ENCODE assay signal across 14 cellular contexts in the genomic region with DNA sequence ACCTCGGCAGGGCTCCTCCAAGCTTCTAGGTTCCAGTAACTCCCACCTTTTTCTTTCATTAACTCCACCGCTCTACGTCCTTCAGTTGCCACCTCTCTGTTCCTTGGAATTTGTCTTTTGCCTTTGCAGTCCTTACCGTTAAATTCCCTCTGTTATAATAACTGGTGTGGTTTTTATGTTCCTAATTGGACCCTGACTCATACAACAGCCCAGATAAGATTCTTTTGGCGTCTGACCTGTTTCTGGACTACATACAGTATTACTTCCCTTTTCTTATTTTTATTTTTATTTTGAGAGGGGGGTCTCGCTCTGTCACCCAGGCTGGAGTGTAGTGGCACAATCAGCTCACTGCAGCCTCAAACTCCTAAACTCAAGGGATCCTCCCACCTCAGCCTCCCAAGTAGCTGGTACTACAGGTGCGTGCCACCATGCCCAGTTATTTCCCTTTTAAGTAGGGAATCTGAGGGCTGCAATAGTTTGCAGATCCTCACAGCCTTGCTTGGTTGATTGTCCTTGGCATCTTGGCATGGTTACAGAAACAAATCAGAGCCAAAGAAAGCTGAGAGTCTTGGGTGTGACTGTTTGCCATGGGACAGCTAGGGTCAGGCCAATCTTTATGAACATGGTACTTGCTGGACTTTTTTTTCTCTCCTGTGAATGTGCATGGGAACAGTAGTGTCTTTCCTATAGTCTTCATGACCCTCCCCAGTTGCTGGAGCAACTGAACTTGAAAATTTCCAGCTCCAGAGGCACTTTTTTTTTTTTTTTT. TPM values are rescaled to one million over a fixed set of nuclear protein-coding genes. Genes with fewer than 3 reads are reported as not detected.
A peak's percentile ranks its signal among the peaks of the same experiment; 100 is the strongest.
DNase-seq lines count a peak whose midpoint lies in the region; TF ChIP-seq lines count a peak whose summit lies in the region.
"Had no signal": no experiment of that assay in that cellular context is flagged by ENCODE, and none has a peak within 500 bp of the region (broad histone marks: within the 10 kb centered on the region; RNA-seq: fewer than 3 reads in every experiment).

No MANE protein-coding gene starts in this region.

- no peak overlapping the region for H3K9ac ChIP-seq in HUES6 (ENCODE audit: low read length)
- H3K9ac ChIP-seq in SU-DHL-6 (ENCODE audit: low read length), result 0 out of 2 replicates have a peak overlapping the region, but pooled peaks have one; percentile 36

- H3K9me3 ChIP-seq in HUES6 (ENCODE audit: control insufficient read depth, insufficient read depth, low read depth, low read length) (no peaks in the 10 kb centered on the region), SU-DHL-6 (ENCODE audit: insufficient read depth, low read length) (no peaks in the 10 kb centered on the region), Peyer's patch (no peaks in the 10 kb centered on the region)
- H3K9me3 ChIP-seq: esophagus muscularis mucosa, uterus had no signal

- no peak for TF ChIP-seq POLR2A in Peyer's patch (IDR thresholded peaks at IDR 0.05)

- H3K9me2 ChIP-seq in SU-DHL-6 (replicated peaks; ENCODE audit: insufficient read depth, low read length), result no peaks in the 10 kb centered on the region

- H3K4me3 ChIP-seq in HUES6 (ENCODE audit: low read depth, low read length) (peak overlapping the region; percentile 46; the same call in 1 of the 2 replicates), SU-DHL-6 (ENCODE audit: insufficient read depth, low read length, poor library complexity, severe bottlenecking) (no peak overlapping the region), Peyer's patch (no peak overlapping the region)

- peak overlapping the region; percentile 55 for H2AFZ ChIP-seq in SU-DHL-6 (ENCODE audit: low read depth, low read length, severe bottlenecking)

- H3K36me3 ChIP-seq in HUES6 (ENCODE audit: control insufficient read depth, insufficient read depth, low read length) (no peaks in the 10 kb centered on the region), SU-DHL-6 (ENCODE audit: low read length) (no peaks in the 10 kb centered on the region), Peyer's patch (no peaks in the 10 kb centered on the region)
- H3K36me3 ChIP-seq: esophagus muscularis mucosa, uterus had no signal

- no peaks in the 10 kb centered on the region for H4K20me1 ChIP-seq in SU-DHL-6 (ENCODE audit: low read depth, low read length)

- H3K79me2 ChIP-seq in SU-DHL-6 (ENCODE audit: insufficient read depth, low read length), result no peaks in the 10 kb centered on the region

- DNase-seq in A172 (ENCODE audit: low spot score), result peak; percentile 16
- DNase-seq in myocyte (ENCODE audit: low read depth), result peak; percentile 44
- no peak for DNase-seq in HuH-7 (ENCODE audit: low spot score)
- DNase-seq in NCI-H2029 treated with DMSO at 0.1 percent for 48 hours (lab: John Stamatoyannopoulos, UW), result no peak
- no peak for DNase-seq in midbrain (lab: John Stamatoyannopoulos, UW)
- no peak for DNase-seq in Peyer's patch

- H3K27ac ChIP-seq in HUES6 (ENCODE audit: low read depth, low read length) (no peak overlapping the region), SU-DHL-6 (ENCODE audit: low read depth, low read length) (no peak overlapping the region), Peyer's patch (no peak overlapping the region)
- H3K27ac ChIP-seq: esophagus muscularis mucosa had no signal

- H3K4me2 ChIP-seq in SU-DHL-6 (ENCODE audit: low read depth, low read length, poor library complexity, severe bottlenecking), result peak overlapping the region; percentile 47

- no peaks in the 10 kb centered on the region for H3F3A ChIP-seq in SU-DHL-6 (ENCODE audit: insufficient read depth)

- H3K4me1 ChIP-seq in HUES6 (ENCODE audit: control insufficient read depth, insufficient read depth, low read length) (no peaks in the 10 kb centered on the region; the same call in 1 of the 2 replicates), Peyer's patch (peaks cover 0 to 16% (median 1%) of the 10 kb centered on the region in 4 donors)
- H3K4me1 ChIP-seq: uterus had no signal

- TF ChIP-seq CTCF in SU-DHL-6 (IDR thresholded peaks at IDR 0.05; ENCODE audit: insufficient read depth, low read length, poor library complexity, severe bottlenecking) (no peak), Peyer's patch (IDR thresholded peaks at IDR 0.05) (no peak)

- H3K27me3 ChIP-seq in HUES6 (ENCODE audit: control insufficient read depth, insufficient read depth, low read length), result peaks cover 19% of the 10 kb centered on the region; the same call in 1 of the 2 replicates
- no peaks in the 10 kb centered on the region for H3K27me3 ChIP-seq in SU-DHL-6 (ENCODE audit: low read length)
- H3K27me3 ChIP-seq in Peyer's patch, result no peaks in the 10 kb centered on the region
- H3K27me3 ChIP-seq: uterus had no signal

RNA-seq across cellular contexts. Expression of a gene that starts 21.9 kb away (rescaled TPM):
- total RNA-seq in A172 (2014; rRNA removed; shearing (Covaris generic)), result not detected in 2 replicates
- total RNA-seq in myocyte (not detected in 2 replicates), Peyer's patch (not detected)
- polyA plus RNA-seq in myocyte (2012), result not detected
- total RNA-seq: activated CD4-positive, alpha-beta T cell treated with anti-CD3 and anti-CD28 coated beads, Interleukin-2, amount 10 ng/mL, durations not matched to agents 7 days and 5 days; dermis microvascular lymphatic vessel endothelial cell; esophagus muscularis mucosa; HT-29; mammary epithelial cell had no signal
- polyA plus RNA-seq: mammary epithelial cell had no signal

RNA-seq across cellular contexts. Expression of a gene that starts 31.5 kb away (rescaled TPM):
- total RNA-seq in A172 (2014; rRNA removed; shearing (Covaris generic)), result not detected in 2 replicates
- not detected in 2 replicates for total RNA-seq in myocyte
- not detected for polyA plus RNA-seq in myocyte (2012)
- total RNA-seq in Peyer's patch, result not detected
- total RNA-seq: activated CD4-positive, alpha-beta T cell treated with anti-CD3 and anti-CD28 coated beads, Interleukin-2, amount 10 ng/mL, durations not matched to agents 7 days and 5 days; dermis microvascular lymphatic vessel endothelial cell; esophagus muscularis mucosa; HT-29; mammary epithelial cell; uterus had no signal
- polyA plus RNA-seq: mammary epithelial cell had no signal

RNA-seq across cellular contexts. Expression of a gene that starts 36.3 kb away (rescaled TPM):
- 79.5 and 89.2 TPM in 2 replicates for total RNA-seq in A172 (2014; rRNA removed; shearing (Covaris generic))
- total RNA-seq in myocyte (80.0 and 90.0 TPM in 2 replicates), Peyer's patch (100 to 1,000 TPM in 1 of 4 donors, 10 to 100 TPM in 3; 66.5 to 106 (median 69.4) TPM)
- 55.1 TPM for polyA plus RNA-seq in myocyte (2012)

RNA-seq across cellular contexts. Expression of a gene that starts 41.1 kb away (rescaled TPM):
- 191 and 231 TPM in 2 replicates for total RNA-seq in A172 (2014; rRNA removed; shearing (Covaris generic))
- 188 and 203 TPM in 2 replicates for total RNA-seq in myocyte
- polyA plus RNA-seq in myocyte (2012), result 216 TPM
- total RNA-seq in Peyer's patch, result 100 to 1,000 TPM in 2 of 4 donors, 10 to 100 TPM in 2; 88.3 to 121 (median 101) TPM

RNA-seq across cellular contexts. Expression of a gene that starts 41.3 kb away (rescaled TPM):
- total RNA-seq in A172 (2014; rRNA removed; shearing (Covaris generic)), result 41.8 and 67.4 TPM in 2 replicates
- total RNA-seq in myocyte, result 31.2 and 36.2 TPM in 2 replicates
- 18.0 TPM for polyA plus RNA-seq in myocyte (2012)
- 10 to 100 TPM; 42.3 to 78.4 (median 65.8) TPM for total RNA-seq in Peyer's patch

Comparison
In these comparisons a context has a peak if more than half of its experiments do, and no peak if none do; other contexts are left out.
1. DNase-seq: peak in A172 (single experiment) and myocyte (single experiment); none in HuH-7 (single experiment), NCI-H2029 treated with DMSO at 0.1 percent for 48 hours (single experiment), midbrain (single experiment) and Peyer's patch (0 of 3).